Comparison of ENCODE assay signal across 8 cellular contexts in the genomic region with DNA sequence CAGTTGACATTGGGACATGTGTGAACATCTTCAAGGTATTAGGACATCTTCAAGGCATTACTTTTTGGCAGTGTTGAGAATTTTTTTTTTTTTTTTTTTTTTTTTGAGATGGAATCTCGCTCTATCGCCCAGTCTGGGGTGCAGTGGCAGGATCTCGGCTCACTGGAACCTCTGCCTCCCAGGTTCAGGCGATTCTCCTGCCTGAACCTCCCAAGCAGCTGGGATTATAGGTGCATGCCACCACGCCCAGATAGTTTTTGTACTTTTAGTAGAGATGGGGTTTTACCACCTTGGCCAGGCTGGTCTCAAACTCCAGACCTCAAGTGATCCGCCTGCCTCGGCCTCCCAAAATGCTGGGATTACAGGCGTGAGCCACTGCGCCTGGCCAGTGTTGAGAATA. TPM values are rescaled to one million over a fixed set of nuclear protein-coding genes. Genes with fewer than 3 reads are reported as not detected.
DNase-seq lines count a peak whose midpoint lies in the region; ATAC-seq and TF ChIP-seq lines count a peak whose summit lies in the region.
"Not testable (repeated sequence)": the region's sequence is repeated elsewhere in the genome, so short reads cannot be mapped to it uniquely, and the experiment has no call there.

No MANE protein-coding gene starts in this region.

- intact Hi-C loops in dendritic cell treated with granulocyte-macrophage colony-stimulating factor and Interleukin-4, amounts not matched to agents 40 ng/mL and 50 ng/mL, for 4 days (cut with micrococcal nuclease), result not testable (repeated sequence)
- intact Hi-C loops in right cardiac atrium (cut with DNase I), result loop anchor here in 2 of 4 donors (5.0 to 10.0 kb wide), 3 partner anchors 246 to 518 kb away; no protein-coding TSS in a partner anchor

- 82% methylated on average over 9 of the region's 9 CpGs for WGBS in right cardiac atrium

- H3K4me1 ChIP-seq in BE2C; right cardiac atrium (ENCODE audit: control insufficient read depth, insufficient read depth, low read length): not testable (repeated sequence)
- H3K4me1 ChIP-seq in HEK293 (ENCODE audit: control insufficient read depth, insufficient read depth, low read length), result peaks cover 15% of the 10 kb centered on the region; the same call in 1 of the 2 replicates

- ATAC-seq in SK-N-SH treated with all-trans-retinoic acid at 6 μM for 48 hours, result peak; percentile 10
- ATAC-seq in right cardiac atrium; stimulated activated naive B cell treated with anti-CD40 and anti-IgM and Interleukin-4, amounts not matched to agents 10 μg/mL and 1 μg/mL and 100 μg/mL, for 72 hours (replicated peaks): not testable (repeated sequence)

- peaks cover 78% of the 10 kb centered on the region for H3K4me1 Mint-ChIP-seq in activated naive CD4-positive, alpha-beta T cell treated with anti-CD3 and anti-CD28 coated beads, Interleukin-2, amount 50 U/mL, for 24 hours
- H3K4me1 Mint-ChIP-seq in dendritic cell treated with granulocyte-macrophage colony-stimulating factor and Interleukin-4, amounts not matched to agents 40 ng/mL and 50 ng/mL, for 4 days (ENCODE audit: low read depth), result peaks cover 27% of the 10 kb centered on the region
- peaks cover 45% of the 10 kb centered on the region for H3K4me1 Mint-ChIP-seq in nephron progenitor cell
- H3K4me1 Mint-ChIP-seq in stimulated activated naive B cell treated with anti-CD40 and anti-IgM and Interleukin-4, amounts not matched to agents 10 μg/mL and 1 μg/mL and 100 μg/mL, for 72 hours, result peaks cover 20 to 45% of the 10 kb centered on the region in 2 donors

- POLR2A ChIA-PET in HEK293 (lab: Yijun Ruan, JAX), result interaction anchor here (0.9 kb wide), 1 partner anchor 22 kb away, joined by 9 read pairs; no protein-coding TSS in a partner anchor

- peak overlapping the region; percentile 99 for H3K4me3 ChIP-seq in BE2C (ENCODE audit: low read depth, low read length)
- H3K4me3 ChIP-seq in HEK293 (ENCODE audit: low read depth, low read length), result not testable (repeated sequence)
- H3K4me3 ChIP-seq in right cardiac atrium (ENCODE audit: low read length), result peak overlapping the region; percentile 77

- not testable (repeated sequence) for H3K27me3 ChIP-seq in BE2C; right cardiac atrium (ENCODE audit: control insufficient read depth, insufficient read depth)

- DNase-seq in BE2C; right cardiac atrium; nephron progenitor cell; stimulated activated naive B cell treated with anti-CD40 and anti-IgM and Interleukin-4, amounts not matched to agents 10 μg/mL and 1 μg/mL and 100 μg/mL, for 72 hours: not testable (repeated sequence)

- not testable (repeated sequence) for TF ChIP-seq CTCF in BE2C (IDR thresholded peaks at IDR 0.05; ENCODE audit: low read depth, low read length); HEK293 (tag by site-specific recombination; IDR thresholded peaks at IDR 0.05); nephron progenitor cell (IDR thresholded peaks at IDR 0.05)

- H3K27me3 Mint-ChIP-seq in activated naive CD4-positive, alpha-beta T cell treated with anti-CD3 and anti-CD28 coated beads, Interleukin-2, amount 50 U/mL, for 24 hours; dendritic cell treated with granulocyte-macrophage colony-stimulating factor and Interleukin-4, amounts not matched to agents 40 ng/mL and 50 ng/mL, for 4 days; nephron progenitor cell (ENCODE audit: low read depth, poor library complexity); stimulated activated naive B cell treated with anti-CD40 and anti-IgM and Interleukin-4, amounts not matched to agents 10 μg/mL and 1 μg/mL and 100 μg/mL, for 72 hours: not testable (repeated sequence)

- H3K27ac Mint-ChIP-seq in activated naive CD4-positive, alpha-beta T cell treated with anti-CD3 and anti-CD28 coated beads, Interleukin-2, amount 50 U/mL, for 24 hours; dendritic cell treated with granulocyte-macrophage colony-stimulating factor and Interleukin-4, amounts not matched to agents 40 ng/mL and 50 ng/mL, for 4 days; nephron progenitor cell; stimulated activated naive B cell treated with anti-CD40 and anti-IgM and Interleukin-4, amounts not matched to agents 10 μg/mL and 1 μg/mL and 100 μg/mL, for 72 hours: not testable (repeated sequence)

- not testable (repeated sequence) for H3K27ac ChIP-seq in HEK293 (ENCODE audit: extremely low read depth, low read depth, low read length)
- peak overlapping the region; percentile 8 for H3K27ac ChIP-seq in right cardiac atrium (ENCODE audit: low read length)

- not testable (repeated sequence) for H3K36me3 ChIP-seq in BE2C; HEK293 (ENCODE audit: control insufficient read depth in 2 of 2, insufficient read depth in 1 of 2, low read length in 2 of 2)

- not testable (repeated sequence) for H3K36me3 Mint-ChIP-seq in activated naive CD4-positive, alpha-beta T cell treated with anti-CD3 and anti-CD28 coated beads, Interleukin-2, amount 50 U/mL, for 24 hours
- peaks cover 41% of the 10 kb centered on the region for H3K36me3 Mint-ChIP-seq in dendritic cell treated with granulocyte-macrophage colony-stimulating factor and Interleukin-4, amounts not matched to agents 40 ng/mL and 50 ng/mL, for 4 days (ENCODE audit: low read depth)
- peaks cover 14% of the 10 kb centered on the region for H3K36me3 Mint-ChIP-seq in nephron progenitor cell (ENCODE audit: low read depth)
- peaks cover 26 to 43% of the 10 kb centered on the region in 2 donors for H3K36me3 Mint-ChIP-seq in stimulated activated naive B cell treated with anti-CD40 and anti-IgM and Interleukin-4, amounts not matched to agents 10 μg/mL and 1 μg/mL and 100 μg/mL, for 72 hours

- H3K9me3 ChIP-seq in BE2C; HEK293 (ENCODE audit: control insufficient read depth, insufficient read depth, low read depth, low read length); right cardiac atrium (ENCODE audit: control insufficient read depth, low read length): not testable (repeated sequence)

- H3K4me3 Mint-ChIP-seq in activated naive CD4-positive, alpha-beta T cell treated with anti-CD3 and anti-CD28 coated beads, Interleukin-2, amount 50 U/mL, for 24 hours, result peak overlapping the region; percentile 82
- peak overlapping the region; percentile 51 for H3K4me3 Mint-ChIP-seq in dendritic cell treated with granulocyte-macrophage colony-stimulating factor and Interleukin-4, amounts not matched to agents 40 ng/mL and 50 ng/mL, for 4 days
- peak overlapping the region; percentile 99 for H3K4me3 Mint-ChIP-seq in nephron progenitor cell
- H3K4me3 Mint-ChIP-seq in stimulated activated naive B cell treated with anti-CD40 and anti-IgM and Interleukin-4, amounts not matched to agents 10 μg/mL and 1 μg/mL and 100 μg/mL, for 72 hours, result peak overlapping the region; percentile 29 to 64

- not testable (repeated sequence) for H3K9me3 Mint-ChIP-seq in activated naive CD4-positive, alpha-beta T cell treated with anti-CD3 and anti-CD28 coated beads, Interleukin-2, amount 50 U/mL, for 24 hours; dendritic cell treated with granulocyte-macrophage colony-stimulating factor and Interleukin-4, amounts not matched to agents 40 ng/mL and 50 ng/mL, for 4 days; nephron progenitor cell; stimulated activated naive B cell treated with anti-CD40 and anti-IgM and Interleukin-4, amounts not matched to agents 10 μg/mL and 1 μg/mL and 100 μg/mL, for 72 hours

- CTCF ChIA-PET in HEK293 (lab: Yijun Ruan, JAX), result interaction anchor here (0.6 kb wide), 1 partner anchor 208 kb away, joined by 3 read pairs; no protein-coding TSS in a partner anchor

TF ChIP-seq in HEK293, 187 proteins besides CTCF, POLR2A, EP300 and RAD21 (continues in another document):
- TF ChIP-seq GLIS1 (tag by site-specific recombination; IDR thresholded peaks at IDR 0.05) (peak; percentile 11; the same call in 1 of the 2 replicates), ZNF121 (tag by site-specific recombination; IDR thresholded peaks at IDR 0.05) (peak; percentile 80)

RNA-seq across cellular contexts. Expression of a gene that starts 5.7 kb away (rescaled TPM):
- 49.9 TPM for polyA plus RNA-seq in BE2C (2012; ENCODE audit: insufficient read depth, insufficient read length, low read depth)
- 10 to 100 TPM; 72.5 to 80.2 (median 75.5) TPM for total RNA-seq in right cardiac atrium
- 28.2 TPM for polyA plus RNA-seq in right cardiac atrium

RNA-seq across cellular contexts. Expression of a gene that starts 5.8 kb away (rescaled TPM):
- 1.0 TPM for polyA plus RNA-seq in BE2C (2012; ENCODE audit: insufficient read depth, insufficient read length, low read depth)
- under 1 TPM; 0.42 to 0.93 (median 0.49) TPM for total RNA-seq in right cardiac atrium
- polyA plus RNA-seq in right cardiac atrium, result 0.29 TPM

RNA-seq across cellular contexts. Expression of a gene that starts 51.1 kb away (rescaled TPM):
- 32.5 TPM for polyA plus RNA-seq in BE2C (2012; ENCODE audit: insufficient read depth, insufficient read length, low read depth)
- total RNA-seq in right cardiac atrium, result 100 to 1,000 TPM in 3 of 4 donors, 10 to 100 TPM in 1; 96.8 to 163 (median 111) TPM
- polyA plus RNA-seq in right cardiac atrium, result 46.3 TPM

Comparison
In these comparisons a context has a peak if more than half of its experiments do, and no peak if none do; other contexts are left out.
1. H3K4me3 Mint-ChIP-seq: peak in every context shown above with its lines; median percentile 99 in nephron progenitor cell; 82 in activated naive CD4-positive, alpha-beta T cell treated with anti-CD3 and anti-CD28 coated beads, Interleukin-2, amount 50 U/mL, for 24 hours; 51 in dendritic cell treated with granulocyte-macrophage colony-stimulating factor and Interleukin-4, amounts not matched to agents 40 ng/mL and 50 ng/mL, for 4 days; 46 in stimulated activated naive B cell treated with anti-CD40 and anti-IgM and Interleukin-4, amounts not matched to agents 10 μg/mL and 1 μg/mL and 100 μg/mL, for 72 hours.